Comparison of ENCODE assay signal across 10 cellular contexts in the genomic region with DNA sequence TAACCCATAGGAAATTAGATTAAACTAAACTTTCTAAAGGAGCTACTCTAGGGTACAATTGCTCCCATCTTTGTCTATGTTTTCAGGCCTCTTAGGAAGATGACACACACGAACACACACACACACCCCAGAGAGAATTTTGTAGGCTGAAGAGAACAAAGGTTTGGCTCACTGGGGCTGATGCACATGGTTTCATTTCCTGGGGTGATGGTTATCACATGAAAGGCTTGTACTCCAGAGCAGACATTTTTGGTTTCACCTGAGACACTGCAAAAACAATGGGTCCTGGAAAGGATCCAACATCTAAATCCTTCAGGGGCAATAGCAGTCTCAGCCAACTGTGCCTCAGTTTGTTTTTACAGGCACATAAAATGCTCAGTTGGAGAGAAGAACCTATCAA.
DNase-seq lines count a peak whose midpoint lies in the region; ATAC-seq and TF ChIP-seq lines count a peak whose summit lies in the region.
"Had no signal": no experiment of that assay in that cellular context is flagged by ENCODE, and none has a peak within 500 bp of the region (broad histone marks: within the 10 kb centered on the region; RNA-seq: fewer than 3 reads in every experiment).

No MANE protein-coding gene starts in this region.

- no TSS peak for BruUV-seq in MCF 10A (replicated peaks; lab: Mats Ljungman, UMichigan)

- H3K79me2 ChIP-seq in mesendoderm (ENCODE audit: control insufficient read depth, insufficient read depth, low read length), result no peaks in the 10 kb centered on the region

- ATAC-seq in WTC11 (peak; percentile 55), GM21360 (IDR thresholded peaks at IDR 0.05; ENCODE audit: unreplicated experiment) (no peak)

- no peak overlapping the region for H3K23ac ChIP-seq in mesendoderm (ENCODE audit: low read length)

- H3K4me3 ChIP-seq in breast epithelium (no peak overlapping the region), epithelial cell of esophagus (ENCODE audit: low read length) (no peak overlapping the region), mesendoderm (ENCODE audit: low read length) (no peak overlapping the region)

- H3K4me1 ChIP-seq in breast epithelium (no peaks in the 10 kb centered on the region), mesendoderm (ENCODE audit: control insufficient read depth, low read depth, low read length) (no peaks in the 10 kb centered on the region)

- H3K27me3 ChIP-seq in breast epithelium, result no peaks in the 10 kb centered on the region
- no peaks in the 10 kb centered on the region for H3K27me3 ChIP-seq in mesendoderm (ENCODE audit: insufficient read depth, low read length, poor library complexity)

- H3K4me3 Mint-ChIP-seq in MCF 10A (ENCODE audit: unreplicated experiment), result no peak overlapping the region
- H3K4me3 Mint-ChIP-seq in WTC11, result no peak overlapping the region
- no peak overlapping the region for H3K4me3 Mint-ChIP-seq in HFFc6

- H3K27ac Mint-ChIP-seq in MCF 10A (ENCODE audit: low read depth, unreplicated experiment) (no peak overlapping the region), WTC11 (peak overlapping the region; percentile 91), HFFc6 (no peak overlapping the region)

- peak; percentile 14 for DNase-seq in MCF 10A (ENCODE audit: unreplicated experiment)
- no peak for DNase-seq in breast epithelium (ENCODE audit: low spot score in 2 of 2)
- no peak for DNase-seq in WTC11 (ENCODE audit: low spot score)
- peak; percentile 30 for DNase-seq in epithelial cell of esophagus (ENCODE audit: low read depth)
- DNase-seq in mesendoderm, result no peak
- DNase-seq in DMS53 (lab: John Stamatoyannopoulos, UW), result no peak
- DNase-seq in HFFc6, result no peak
- DNase-seq: AML-193, SIG-M5 had no signal

- CTCF ChIA-PET in MCF 10A (lab: Yijun Ruan, JAX), result interaction anchor here (0.6 kb wide), 1 partner anchor 129 kb away, joined by 3 read pairs; no protein-coding TSS in a partner anchor
- CTCF ChIA-PET in WTC11 (lab: Charles Lee), result no interaction called here

- H4K8ac ChIP-seq in mesendoderm (ENCODE audit: low read depth, low read length), result no peak overlapping the region

- no peak for TF ChIP-seq POLR2A in breast epithelium (IDR thresholded peaks at IDR 0.05)

- no peaks in the 10 kb centered on the region for H3K4me1 Mint-ChIP-seq in MCF 10A (ENCODE audit: insufficient read depth, unreplicated experiment)
- peaks cover 41% of the 10 kb centered on the region for H3K4me1 Mint-ChIP-seq in WTC11
- H3K4me1 Mint-ChIP-seq in HFFc6 (ENCODE audit: low read depth), result no peaks in the 10 kb centered on the region

- H3K56ac ChIP-seq in mesendoderm (ENCODE audit: low read length), result no peak overlapping the region

- no peak overlapping the region for H3K18ac ChIP-seq in mesendoderm (ENCODE audit: low read length)

- intact Hi-C loops in MCF 10A (cut with micrococcal nuclease) (no loop called here), breast epithelium (cut with DNase I; ENCODE audit: low total_unique reads) (no loop called here)

- POLR2A ChIA-PET in MCF 10A (lab: Yijun Ruan, JAX) (interaction anchor here (0.6 kb wide), 1 partner anchor 21 kb away, joined by 4 read pairs; no protein-coding TSS in a partner anchor), WTC11 (lab: Charles Lee) (no interaction called here)

- H3K9me3 ChIP-seq in breast epithelium, result no peaks in the 10 kb centered on the region

- no peaks in the 10 kb centered on the region for H3K36me3 Mint-ChIP-seq in MCF 10A (ENCODE audit: insufficient read depth, unreplicated experiment)
- no peaks in the 10 kb centered on the region for H3K36me3 Mint-ChIP-seq in WTC11
- no peaks in the 10 kb centered on the region for H3K36me3 Mint-ChIP-seq in HFFc6 (ENCODE audit: low read depth)

- no peaks in the 10 kb centered on the region for H3K79me1 ChIP-seq in mesendoderm (ENCODE audit: low read length)

- H3K36me3 ChIP-seq in breast epithelium (no peaks in the 10 kb centered on the region), mesendoderm (ENCODE audit: control insufficient read depth, insufficient read depth, low read length) (no peaks in the 10 kb centered on the region)

- H3K27ac ChIP-seq in breast epithelium (no peak overlapping the region), mesendoderm (ENCODE audit: low read depth, low read length) (no peak overlapping the region)

- TF ChIP-seq CTCF in MCF 10A (IDR thresholded peaks at IDR 0.05; ENCODE audit: unreplicated experiment) (no peak), breast epithelium (IDR thresholded peaks at IDR 0.05) (no peak), WTC11 (IDR thresholded peaks at IDR 0.05) (no peak), epithelial cell of esophagus (IDR thresholded peaks at IDR 0.05; ENCODE audit: insufficient read depth, low read depth, low read length, missing control alignments) (no peak), HFFc6 (IDR thresholded peaks at IDR 0.05) (no peak)

- no peak overlapping the region for H2BK120ac ChIP-seq in mesendoderm (ENCODE audit: low read depth, low read length)

- H3K9me3 Mint-ChIP-seq in MCF 10A (ENCODE audit: unreplicated experiment) (no peaks in the 10 kb centered on the region), WTC11 (no peaks in the 10 kb centered on the region), HFFc6 (no peaks in the 10 kb centered on the region)

- H3K4ac ChIP-seq in mesendoderm (ENCODE audit: low read depth, low read length), result no peak overlapping the region

- no peak overlapping the region for H2BK5ac ChIP-seq in mesendoderm (ENCODE audit: low read length)

- H3K4me2 ChIP-seq in mesendoderm (ENCODE audit: low read length), result no peak overlapping the region

- H2AK5ac ChIP-seq in mesendoderm (ENCODE audit: low read length), result no peak overlapping the region

- peaks cover 80% of the 10 kb centered on the region for H3K27me3 Mint-ChIP-seq in MCF 10A (ENCODE audit: insufficient read depth, unreplicated experiment)
- no peaks in the 10 kb centered on the region for H3K27me3 Mint-ChIP-seq in WTC11 (ENCODE audit: low read depth)
- peaks cover 25% of the 10 kb centered on the region for H3K27me3 Mint-ChIP-seq in HFFc6 (ENCODE audit: insufficient read depth)

- WGBS in mesendoderm (ENCODE audit: extremely low coverage, insufficient coverage, low lambda C conversion rate), result no CpG with 5 or more reads among the region's 1 CpG

- no peak overlapping the region for H3K9ac ChIP-seq in mesendoderm (ENCODE audit: low read length)

- no peak overlapping the region for H2BK15ac ChIP-seq in mesendoderm (replicated peaks; ENCODE audit: low read depth)

- no peak overlapping the region for H4K5ac ChIP-seq in mesendoderm (ENCODE audit: low read length)

TF ChIP-seq in WTC11, 78 proteins besides CTCF, POLR2A, EP300 and RAD21 (continues in another document):
- no peak for TF ChIP-seq ZNF317 (CRISPR knock-in tag; IDR thresholded peaks at IDR 0.05; ENCODE audit: borderline replicate concordance, low read depth)
- TF ChIP-seq NR1H2 (CRISPR knock-in tag; IDR thresholded peaks at IDR 0.05), result no peak
- TF ChIP-seq, protein P1, sequence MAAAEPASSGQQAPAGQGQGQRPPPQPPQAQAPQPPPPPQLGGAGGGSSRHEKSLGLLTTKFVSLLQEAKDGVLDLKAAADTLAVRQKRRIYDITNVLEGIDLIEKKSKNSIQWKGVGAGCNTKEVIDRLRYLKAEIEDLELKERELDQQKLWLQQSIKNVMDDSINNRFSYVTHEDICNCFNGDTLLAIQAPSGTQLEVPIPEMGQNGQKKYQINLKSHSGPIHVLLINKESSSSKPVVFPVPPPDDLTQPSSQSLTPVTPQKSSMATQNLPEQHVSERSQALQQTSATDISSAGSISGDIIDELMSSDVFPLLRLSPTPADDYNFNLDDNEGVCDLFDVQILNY (CRISPR knock-in tag; IDR thresholded peaks at IDR 0.05), result no peak
- TF ChIP-seq NFATC4 (CRISPR knock-in tag; IDR thresholded peaks at IDR 0.05), result no peak
- no peak for TF ChIP-seq GTF2I (CRISPR knock-in tag; conservative IDR thresholded peaks at IDR 0.05)
- TF ChIP-seq ARID4B (CRISPR knock-in tag; IDR thresholded peaks at IDR 0.05; ENCODE audit: borderline replicate concordance), result no peak
- no peak for TF ChIP-seq JUN (CRISPR knock-in tag; IDR thresholded peaks at IDR 0.05)
- no peak for TF ChIP-seq ETV6 (CRISPR knock-in tag; IDR thresholded peaks at IDR 0.05)
- no peak for TF ChIP-seq ZNF232 (CRISPR knock-in tag; IDR thresholded peaks at IDR 0.05)
- no peak for TF ChIP-seq ZNF263 (CRISPR knock-in tag; IDR thresholded peaks at IDR 0.05; ENCODE audit: low read depth)
- no peak for TF ChIP-seq GABPB1 (CRISPR knock-in tag; IDR thresholded peaks at IDR 0.05)
- no peak for TF ChIP-seq PRRX2 (CRISPR knock-in tag; IDR thresholded peaks at IDR 0.05)

Comparison
In these comparisons a context has a peak if more than half of its experiments do, and no peak if none do; other contexts are left out.
1. DNase-seq: peak in MCF 10A (single experiment) and epithelial cell of esophagus (single experiment); none in breast epithelium (0 of 2), WTC11 (single experiment), mesendoderm (single experiment), DMS53 (single experiment) and HFFc6 (single experiment).